1 cellular context compared by ENCODE assay signal in genomic region chr16:74922150-74923138, GRCh38.
A peak's percentile ranks its signal among the peaks of the same experiment; 100 is the strongest.
TF ChIP-seq lines count a peak whose summit lies in the region.

No MANE protein-coding gene starts in this region.

TF ChIP-seq in HepG2, 621 proteins besides CTCF, POLR2A, EP300 and RAD21 (continued from another document and continues in another):
- TF ChIP-seq POGK (CRISPR knock-in tag; conservative IDR thresholded peaks at IDR 0.05): no peak
- no peak for TF ChIP-seq JUN (CRISPR knock-in tag; IDR thresholded peaks at IDR 0.05)
- TF ChIP-seq, protein P1, sequence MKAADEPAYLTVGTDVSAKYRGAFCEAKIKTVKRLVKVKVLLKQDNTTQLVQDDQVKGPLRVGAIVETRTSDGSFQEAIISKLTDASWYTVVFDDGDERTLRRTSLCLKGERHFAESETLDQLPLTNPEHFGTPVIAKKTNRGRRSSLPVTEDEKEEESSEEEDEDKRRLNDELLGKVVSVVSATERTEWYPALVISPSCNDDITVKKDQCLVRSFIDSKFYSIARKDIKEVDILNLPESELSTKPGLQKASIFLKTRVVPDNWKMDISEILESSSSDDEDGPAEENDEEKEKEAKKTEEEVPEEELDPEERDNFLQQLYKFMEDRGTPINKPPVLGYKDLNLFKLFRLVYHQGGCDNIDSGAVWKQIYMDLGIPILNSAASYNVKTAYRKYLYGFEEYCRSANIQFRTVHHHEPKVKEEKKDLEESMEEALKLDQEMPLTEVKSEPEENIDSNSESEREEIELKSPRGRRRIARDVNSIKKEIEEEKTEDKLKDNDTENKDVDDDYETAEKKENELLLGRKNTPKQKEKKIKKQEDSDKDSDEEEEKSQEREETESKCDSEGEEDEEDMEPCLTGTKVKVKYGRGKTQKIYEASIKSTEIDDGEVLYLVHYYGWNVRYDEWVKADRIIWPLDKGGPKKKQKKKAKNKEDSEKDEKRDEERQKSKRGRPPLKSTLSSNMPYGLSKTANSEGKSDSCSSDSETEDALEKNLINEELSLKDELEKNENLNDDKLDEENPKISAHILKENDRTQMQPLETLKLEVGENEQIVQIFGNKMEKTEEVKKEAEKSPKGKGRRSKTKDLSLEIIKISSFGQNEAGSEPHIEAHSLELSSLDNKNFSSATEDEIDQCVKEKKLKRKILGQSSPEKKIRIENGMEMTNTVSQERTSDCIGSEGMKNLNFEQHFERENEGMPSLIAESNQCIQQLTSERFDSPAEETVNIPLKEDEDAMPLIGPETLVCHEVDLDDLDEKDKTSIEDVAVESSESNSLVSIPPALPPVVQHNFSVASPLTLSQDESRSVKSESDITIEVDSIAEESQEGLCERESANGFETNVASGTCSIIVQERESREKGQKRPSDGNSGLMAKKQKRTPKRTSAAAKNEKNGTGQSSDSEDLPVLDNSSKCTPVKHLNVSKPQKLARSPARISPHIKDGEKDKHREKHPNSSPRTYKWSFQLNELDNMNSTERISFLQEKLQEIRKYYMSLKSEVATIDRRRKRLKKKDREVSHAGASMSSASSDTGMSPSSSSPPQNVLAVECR (CRISPR knock-in tag; IDR thresholded peaks at IDR 0.05; ENCODE audit: borderline replicate concordance): no peak
- TF ChIP-seq RORA (CRISPR knock-in tag; IDR thresholded peaks at IDR 0.05): no peak
- TF ChIP-seq ZNF33A (CRISPR knock-in tag; IDR thresholded peaks at IDR 0.05; ENCODE audit: borderline replicate concordance): no peak
- no peak for TF ChIP-seq PRMT3 (CRISPR knock-in tag; IDR thresholded peaks at IDR 0.05; ENCODE audit: borderline replicate concordance, low read depth)
- no peak for TF ChIP-seq ISX (CRISPR knock-in tag; conservative IDR thresholded peaks at IDR 0.05)
- TF ChIP-seq PAX8 (CRISPR knock-in tag; IDR thresholded peaks at IDR 0.05; ENCODE audit: borderline replicate concordance): no peak
- TF ChIP-seq ZBTB25 (CRISPR knock-in tag; IDR thresholded peaks at IDR 0.05): peak; percentile 62
- TF ChIP-seq, protein P2, sequence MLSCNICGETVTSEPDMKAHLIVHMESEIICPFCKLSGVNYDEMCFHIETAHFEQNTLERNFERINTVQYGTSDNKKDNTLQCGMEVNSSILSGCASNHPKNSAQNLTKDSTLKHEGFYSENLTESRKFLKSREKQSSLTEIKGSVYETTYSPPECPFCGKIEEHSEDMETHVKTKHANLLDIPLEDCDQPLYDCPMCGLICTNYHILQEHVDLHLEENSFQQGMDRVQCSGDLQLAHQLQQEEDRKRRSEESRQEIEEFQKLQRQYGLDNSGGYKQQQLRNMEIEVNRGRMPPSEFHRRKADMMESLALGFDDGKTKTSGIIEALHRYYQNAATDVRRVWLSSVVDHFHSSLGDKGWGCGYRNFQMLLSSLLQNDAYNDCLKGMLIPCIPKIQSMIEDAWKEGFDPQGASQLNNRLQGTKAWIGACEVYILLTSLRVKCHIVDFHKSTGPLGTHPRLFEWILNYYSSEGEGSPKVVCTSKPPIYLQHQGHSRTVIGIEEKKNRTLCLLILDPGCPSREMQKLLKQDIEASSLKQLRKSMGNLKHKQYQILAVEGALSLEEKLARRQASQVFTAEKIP (CRISPR knock-in tag; IDR thresholded peaks at IDR 0.05; ENCODE audit: borderline replicate concordance): no peak
- TF ChIP-seq SPEN (CRISPR knock-in tag; IDR thresholded peaks at IDR 0.05; ENCODE audit: low read depth): no peak
- TF ChIP-seq DR1 (CRISPR knock-in tag; IDR thresholded peaks at IDR 0.05): no peak
- no peak for TF ChIP-seq FOSL1 (CRISPR knock-in tag; IDR thresholded peaks at IDR 0.05; ENCODE audit: borderline replicate concordance)
- TF ChIP-seq ZNF513 (CRISPR knock-in tag; conservative IDR thresholded peaks at IDR 0.05): no peak
- no peak for TF ChIP-seq NCOA5 (CRISPR knock-in tag; IDR thresholded peaks at IDR 0.05)
- no peak for TF ChIP-seq ZFYVE20 (CRISPR knock-in tag; IDR thresholded peaks at IDR 0.05; ENCODE audit: borderline replicate concordance, low read depth)
- no peak for TF ChIP-seq AKNA (CRISPR knock-in tag; IDR thresholded peaks at IDR 0.05; ENCODE audit: borderline replicate concordance)
- TF ChIP-seq ZSCAN22 (CRISPR knock-in tag; IDR thresholded peaks at IDR 0.05): no peak
- 0 out of 2 replicates have a peak, but pooled peaks have one; percentile 22 for TF ChIP-seq ZNF367 (CRISPR knock-in tag; IDR thresholded peaks at IDR 0.05; ENCODE audit: borderline replicate concordance)
- TF ChIP-seq HNRNPL (IDR thresholded peaks at IDR 0.05; ENCODE audit: low read depth, low read length): no peak
- peak; percentile 66; the same call in 1 of the 2 replicates for TF ChIP-seq ZNF142 (CRISPR knock-in tag; IDR thresholded peaks at IDR 0.05)
- TF ChIP-seq PRDM4 (CRISPR knock-in tag; IDR thresholded peaks at IDR 0.05; ENCODE audit: borderline replicate concordance): no peak
- TF ChIP-seq ZKSCAN1 (IDR thresholded peaks at IDR 0.05; ENCODE audit: low read length): no peak
- TF ChIP-seq GMEB2 (CRISPR knock-in tag; IDR thresholded peaks at IDR 0.05; ENCODE audit: low read depth): no peak
